In the genomic region with DNA sequence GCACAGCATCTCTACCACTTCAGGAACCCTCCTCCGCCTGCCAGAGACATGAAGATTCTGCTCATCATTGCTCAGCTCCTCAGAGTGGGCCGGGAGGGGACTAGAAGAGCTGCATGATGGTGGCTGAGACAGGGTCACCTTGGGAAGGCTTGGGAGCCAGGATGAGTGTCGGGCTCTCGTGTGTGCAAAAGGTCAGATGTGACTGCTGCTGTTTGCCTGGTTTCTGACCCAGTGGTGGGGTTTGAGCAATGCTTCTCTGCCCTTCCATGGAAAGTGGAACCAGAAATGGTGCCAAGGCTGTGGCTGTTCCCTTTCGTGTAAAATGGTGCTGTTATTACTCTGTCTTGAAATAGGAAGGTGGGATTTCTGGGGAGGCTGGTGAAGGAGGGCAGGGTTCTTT, we compare ENCODE assay signal across 2 cellular contexts. TPM values are rescaled to one million over a fixed set of nuclear protein-coding genes. Genes with fewer than 3 reads are reported as not detected.
"Had no signal": no experiment of that assay in that cellular context is flagged by ENCODE, and none has a peak within 500 bp of the region (broad histone marks: within the 10 kb centered on the region; RNA-seq: fewer than 3 reads in every experiment).

No MANE protein-coding gene starts in this region.

RNA-seq across cellular contexts. Expression of a gene that starts 33.6 kb away (rescaled TPM):
- total RNA-seq: GM23338 had no signal
- polyA plus RNA-seq: IgD-negative memory B cell had no signal
